ENCODE assay signal across 11 cellular contexts in the genomic region with DNA sequence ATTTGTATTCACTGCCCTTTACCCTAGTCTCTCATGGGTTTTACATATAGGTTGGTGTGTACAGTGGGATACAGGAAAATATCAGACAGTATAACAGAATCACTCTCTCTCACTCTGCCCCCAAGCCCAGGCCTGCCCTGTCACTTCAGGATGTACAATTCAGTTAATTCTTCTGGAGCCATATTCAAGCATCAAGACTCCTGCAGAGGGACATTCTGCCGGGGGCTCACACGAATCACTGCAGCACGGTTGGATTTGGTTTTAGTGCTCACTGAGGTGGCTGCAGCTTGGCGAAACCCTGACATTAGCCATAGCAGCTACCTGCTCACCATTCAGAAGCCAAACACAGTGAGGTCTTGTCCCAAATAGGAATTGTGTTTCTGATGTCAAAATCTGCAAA.
A peak's percentile ranks its signal among the peaks of the same experiment; 100 is the strongest.
DNase-seq lines count a peak whose midpoint lies in the region; ATAC-seq, FAIRE-seq and TF ChIP-seq lines count a peak whose summit lies in the region.
"Had no signal": no experiment of that assay in that cellular context is flagged by ENCODE, and none has a peak within 500 bp of the region (broad histone marks: within the 10 kb centered on the region; RNA-seq: fewer than 3 reads in every experiment).

No MANE protein-coding gene starts in this region.

- no peak overlapping the region for H2AFZ ChIP-seq in astrocyte (ENCODE audit: low read depth, low read length)

- H4K20me1 ChIP-seq in astrocyte (ENCODE audit: insufficient read depth, low read length): no peaks in the 10 kb centered on the region

- H3K4me3 ChIP-seq in heart right ventricle (peak overlapping the region in 2 of 10 donors; percentile 18), astrocyte (ENCODE audit: insufficient read depth, low read depth, low read length) (no peak overlapping the region), mucosa of rectum (ENCODE audit: low read length in 2 of 2) (no peak overlapping the region), upper lobe of right lung (peak overlapping the region; percentile 8), MG63 (no peak overlapping the region)

- no peak for TF ChIP-seq CTCF in heart right ventricle (IDR thresholded peaks at IDR 0.05)
- no peak for TF ChIP-seq CTCF in astrocyte (IDR thresholded peaks at IDR 0.05; ENCODE audit: insufficient read depth, low read depth, low read length)
- TF ChIP-seq CTCF in upper lobe of right lung (IDR thresholded peaks at IDR 0.05): no peak

- H3K9me3 Mint-ChIP-seq in astrocyte (ENCODE audit: unreplicated experiment): peaks cover 23% of the 10 kb centered on the region

- H3K27me3 ChIP-seq in heart right ventricle (no peaks in the 10 kb centered on the region), astrocyte (ENCODE audit: insufficient read depth, low read length) (no peaks in the 10 kb centered on the region), mucosa of rectum (ENCODE audit: control insufficient read depth in 2 of 2, insufficient read depth in 2 of 2, low read length in 2 of 2) (no peaks in the 10 kb centered on the region), upper lobe of right lung (no peaks in the 10 kb centered on the region), MG63 (no peaks in the 10 kb centered on the region)

- H3K4me1 ChIP-seq in heart right ventricle (peaks cover 9 to 70% (median 27%) of the 10 kb centered on the region in 9 donors), astrocyte (ENCODE audit: insufficient read depth, low read length) (peaks cover 61% of the 10 kb centered on the region), mucosa of rectum (ENCODE audit: control insufficient read depth in 2 of 2, insufficient read depth in 2 of 2, low read length in 2 of 2) (peaks cover 8 to 10% of the 10 kb centered on the region in 2 donors), upper lobe of right lung (peaks cover 39% of the 10 kb centered on the region)

- no peak for FAIRE-seq in astrocyte (lab: Jason Lieb, UNC)
- FAIRE-seq: H54 had no signal

- intact Hi-C loops in heart right ventricle (cut with DNase I): loop anchor here in 2 of 10 donors (5.0 kb wide), 2 partner anchors 42 to 83 kb away; a partner anchor contains a TSS
- intact Hi-C loops in Right ventricle myocardium superior (cut with DNase I): no loop called here
- intact Hi-C loops in upper lobe of right lung (cut with DNase I): no loop called here

- ATAC-seq in heart right ventricle: no peak
- no peak for ATAC-seq in Right ventricle myocardium superior (ENCODE audit: poor library complexity)
- ATAC-seq in upper lobe of right lung: no peak
- ATAC-seq in left lobe of liver: no peak

- peak overlapping the region; percentile 60 to 96 (median 86) for H3K27ac ChIP-seq in heart right ventricle
- peak overlapping the region; percentile 88 for H3K27ac ChIP-seq in astrocyte (ENCODE audit: low read depth, low read length)
- H3K27ac ChIP-seq in mucosa of rectum (ENCODE audit: low read depth in 2 of 2, low read length in 2 of 2): peak overlapping the region; percentile 30 to 59
- peak overlapping the region; percentile 88 for H3K27ac ChIP-seq in upper lobe of right lung

- H3K36me3 ChIP-seq in heart right ventricle: peaks cover 0 to under 1% (median 0%) of the 10 kb centered on the region in 9 donors
- H3K36me3 ChIP-seq in astrocyte (ENCODE audit: insufficient read depth, low read length): no peaks in the 10 kb centered on the region
- H3K36me3 ChIP-seq in mucosa of rectum (ENCODE audit: control insufficient read depth in 2 of 2, insufficient read depth in 2 of 2, low read length in 2 of 2): no peaks in the 10 kb centered on the region
- no peaks in the 10 kb centered on the region for H3K36me3 ChIP-seq in upper lobe of right lung
- peaks cover 27% of the 10 kb centered on the region for H3K36me3 ChIP-seq in MG63

- peaks cover 18% of the 10 kb centered on the region for H3K4me1 Mint-ChIP-seq in astrocyte (ENCODE audit: low read depth, unreplicated experiment)

- H3K4me2 ChIP-seq in astrocyte (ENCODE audit: low read length): peak overlapping the region; percentile 61

- H3K9me3 ChIP-seq in heart right ventricle (peaks cover 0 to 34% (median 24%) of the 10 kb centered on the region in 11 donors), astrocyte (ENCODE audit: insufficient read depth, low read depth, low read length) (peaks cover 8% of the 10 kb centered on the region), mucosa of rectum (ENCODE audit: control insufficient read depth in 2 of 2, low read length in 2 of 2) (peaks cover 5 to 12% of the 10 kb centered on the region in 2 donors), upper lobe of right lung (peaks cover 13% of the 10 kb centered on the region), MG63 (peaks cover 27% of the 10 kb centered on the region)

- no peak for DNase-seq in heart right ventricle
- no peak for DNase-seq in Right ventricle myocardium superior
- no peak for DNase-seq in astrocyte (ENCODE audit: low read depth)
- DNase-seq in upper lobe of right lung: no peak
- DNase-seq in left lobe of liver (ENCODE audit: low spot score): no peak
- DNase-seq in MG63: no peak
- DNase-seq in G401 (ENCODE audit: low spot score): no peak

- H3K79me2 ChIP-seq in astrocyte (ENCODE audit: insufficient read depth, low read length): peaks cover 11% of the 10 kb centered on the region

- H3K27ac Mint-ChIP-seq in astrocyte (ENCODE audit: unreplicated experiment): no peak overlapping the region

- H3K9ac ChIP-seq in astrocyte (ENCODE audit: low read length): peak overlapping the region; percentile 35
- H3K9ac ChIP-seq in mucosa of rectum (ENCODE audit: low read depth in 1 of 2, low read length in 2 of 2): no peak overlapping the region

- H3K4me3 Mint-ChIP-seq in astrocyte (ENCODE audit: unreplicated experiment): no peak overlapping the region

- in situ Hi-C loops in G401 (cut with HindIII; ENCODE audit: low sequenced_read_pairs): no loop called here

- H3K36me3 Mint-ChIP-seq in astrocyte (ENCODE audit: low read depth, unreplicated experiment): peaks cover 10% of the 10 kb centered on the region

- WGBS in heart right ventricle, 2 donors: 95 to 97% methylated on average over 4 of the region's 4 CpGs

- no peaks in the 10 kb centered on the region for H3K27me3 Mint-ChIP-seq in astrocyte (ENCODE audit: low read depth, unreplicated experiment)
- H3K27me3 Mint-ChIP-seq: CD4-positive, CD25-positive, alpha-beta regulatory T cell; naive thymus-derived CD8-positive, alpha-beta T cell had no signal
